Comparison of ENCODE assay signal across 20 cellular contexts in genomic region chr5:3980146-3980545, GRCh38.
"Had no signal": no experiment of that assay in that cellular context is flagged by ENCODE, and none has a peak within 500 bp of the region (broad histone marks: within the 10 kb centered on the region; RNA-seq: fewer than 3 reads in every experiment).

No MANE protein-coding gene starts in this region.

- DNase-seq: dermis blood vessel endothelial cell; dorsolateral prefrontal cortex; effector CD4-positive, alpha-beta T cell; effector memory CD4-positive, alpha-beta T cell; foreskin keratinocyte; heart left ventricle; hypothalamus; left cardiac atrium; left lung; left ventricle myocardium superior; mammary epithelial cell; mesendoderm; midbrain; naive thymus-derived CD4-positive, alpha-beta T cell had no signal

- H3K36me3 Mint-ChIP-seq: memory B cell had no signal

- H3K4me3 Mint-ChIP-seq: memory B cell had no signal

- H2AFZ ChIP-seq: hepatocyte had no signal

- H3K4me2 ChIP-seq: hepatocyte had no signal

- H3K27me3 ChIP-seq: esophagus muscularis mucosa, foreskin keratinocyte, gastroesophageal sphincter, heart left ventricle, hepatocyte, left lung had no signal

- H3K4me1 Mint-ChIP-seq: memory B cell had no signal

- H3K4me3 ChIP-seq: coronary artery, dorsolateral prefrontal cortex, esophagus muscularis mucosa, gastroesophageal sphincter, heart left ventricle, hepatocyte, left lung, lung had no signal

- ATAC-seq: foreskin keratinocyte; gastroesophageal sphincter; heart left ventricle; left cardiac atrium; left lung; left ventricle myocardium superior; naive thymus-derived CD4-positive, alpha-beta T cell had no signal

- H3K27me3 Mint-ChIP-seq: memory B cell; naive thymus-derived CD4-positive, alpha-beta T cell had no signal

- H3K27ac Mint-ChIP-seq: memory B cell; naive thymus-derived CD4-positive, alpha-beta T cell had no signal

- H3K79me2 ChIP-seq: hepatocyte had no signal

- H3K4me1 ChIP-seq: esophagus muscularis mucosa, foreskin keratinocyte, gastroesophageal sphincter, heart left ventricle, left lung had no signal

- H3K27ac ChIP-seq: coronary artery, dorsolateral prefrontal cortex, esophagus muscularis mucosa, foreskin keratinocyte, gastroesophageal sphincter, heart left ventricle, hepatocyte, left lung had no signal

- H3K36me3 ChIP-seq: esophagus muscularis mucosa, gastroesophageal sphincter, heart left ventricle, left lung had no signal
